8 cellular contexts compared by ENCODE assay signal in the genomic region with DNA sequence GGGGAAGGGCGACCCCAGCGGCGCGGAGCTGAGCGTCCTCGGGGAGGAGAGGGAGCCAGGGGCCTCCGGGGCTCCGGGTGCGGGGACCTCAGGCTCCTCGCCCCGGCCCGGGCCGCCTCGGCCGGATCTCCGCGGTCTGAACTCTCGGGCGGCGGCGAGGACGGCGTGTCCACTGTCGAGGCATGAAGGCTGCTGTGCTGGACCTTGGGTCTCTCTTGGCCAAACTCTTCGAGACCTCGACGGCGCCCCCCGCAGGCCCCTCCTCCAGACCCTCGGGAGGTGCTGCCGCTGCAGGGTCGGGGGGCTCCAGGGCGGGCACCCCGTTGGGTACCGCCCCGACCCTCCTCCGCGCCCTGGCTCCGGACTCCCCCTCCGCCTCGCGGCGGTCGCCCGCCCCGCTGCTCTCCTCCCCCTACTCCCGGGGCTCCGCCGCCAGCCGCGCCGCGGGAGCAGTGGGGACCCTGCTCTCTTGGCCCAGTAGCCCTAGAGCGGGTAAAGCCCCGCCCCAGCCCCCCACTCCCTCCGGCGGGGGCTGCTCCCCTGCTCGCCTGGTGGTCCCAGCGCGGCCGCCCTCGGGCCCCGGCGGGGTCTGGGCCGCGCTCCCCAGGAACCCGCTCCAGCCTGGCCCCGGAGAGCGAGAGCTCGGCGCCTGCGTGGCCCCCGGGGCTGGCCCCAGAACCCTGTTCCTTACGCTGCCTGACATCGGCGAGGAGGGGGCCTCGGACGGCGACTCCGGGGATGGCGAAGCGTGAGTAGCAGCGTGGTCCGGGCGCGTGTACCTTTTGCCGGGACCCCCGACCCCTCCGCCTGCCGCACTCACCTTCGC.
DNase-seq lines count a peak whose midpoint lies in the region; ATAC-seq lines count a peak whose summit lies in the region.

No MANE protein-coding gene starts in this region.

- H3K4me3 ChIP-seq in iPS DF 6.9 (ENCODE audit: low read length) (peak overlapping the region; percentile 52; the same call in 1 of the 2 replicates), skeletal muscle cell (ENCODE audit: low read depth, low read length) (peak overlapping the region; percentile 38)

- H3K4me1 ChIP-seq in iPS DF 6.9 (ENCODE audit: control insufficient read depth, insufficient read depth, low read length), result peaks cover 2% of the 10 kb centered on the region

- H3K27me3 ChIP-seq in iPS DF 6.9 (ENCODE audit: control insufficient read depth, insufficient read depth, low read length), result peaks cover 5% of the 10 kb centered on the region; the same call in 1 of the 2 replicates

- ATAC-seq in GM18873 (IDR thresholded peaks at IDR 0.05; ENCODE audit: low FRiP score, unreplicated experiment) (peak; percentile 17), HG03066 (IDR thresholded peaks at IDR 0.05; ENCODE audit: low read depth, unreplicated experiment) (peak; percentile 36)

- no peaks in the 10 kb centered on the region for H3K9me3 ChIP-seq in iPS DF 6.9 (ENCODE audit: control insufficient read depth, insufficient read depth, low read length)

- no peak overlapping the region for H3K27ac ChIP-seq in iPS DF 6.9 (ENCODE audit: low read length)

- no CpG with 5 or more reads among the region's 91 CpGs for WGBS in iPS DF 6.9 (ENCODE audit: insufficient coverage, insufficient read length)

- no peaks in the 10 kb centered on the region; the same call in 1 of the 2 replicates for H3K36me3 ChIP-seq in iPS DF 6.9 (ENCODE audit: control insufficient read depth, insufficient read depth, low read length)

- DNase-seq in 8988T (peak; percentile 52), iPS DF 6.9 (ENCODE audit: low read depth, low spot score) (no peak), skeletal muscle cell (ENCODE audit: low read depth) (no peak), DMS79 treated with DMSO at 0.1 percent for 48 hours (lab: John Stamatoyannopoulos, UW) (no peak), T1000 (lab: John Stamatoyannopoulos, UW) (no peak)
- peak; percentile 14 for DNase-seq in activated naive CD4-positive, alpha-beta T cell treated with anti-CD3 and anti-CD28 coated beads, Interleukin-2, amount 50 U/mL, for 16 hours

Comparison
In these comparisons a context has a peak if more than half of its experiments do, and no peak if none do; other contexts are left out.
1. DNase-seq: peak in 8988T (single experiment) and activated naive CD4-positive, alpha-beta T cell treated with anti-CD3 and anti-CD28 coated beads, Interleukin-2, amount 50 U/mL, for 16 hours (single experiment); none in iPS DF 6.9 (single experiment), skeletal muscle cell (single experiment), DMS79 treated with DMSO at 0.1 percent for 48 hours (single experiment) and T1000 (single experiment).